ENCODE assay signal across 27 cellular contexts in genomic region chr13:45036206-45036605, GRCh38.
"Had no signal": no experiment of that assay in that cellular context is flagged by ENCODE, and none has a peak within 500 bp of the region (broad histone marks: within the 10 kb centered on the region; RNA-seq: fewer than 3 reads in every experiment).

No MANE protein-coding gene starts in this region.

- DNase-seq: colonic mucosa; cortex of kidney; effector CD8-positive, alpha-beta T cell; effector memory CD8-positive, alpha-beta T cell; endodermal cell; erythroblast; esophagus squamous epithelium; foreskin fibroblast; foreskin melanocyte; gastrocnemius medialis; glutamatergic neuron; head of caudate nucleus; heart right ventricle; hippocampal formation; left cardiac atrium; left lung; left ventricle myocardium superior; lower lobe of right lung; mesenchymal stem cell; mucosa of descending colon; naive B cell had no signal

- H3K4me1 ChIP-seq: colonic mucosa, esophagus squamous epithelium, gastrocnemius medialis, heart right ventricle, left lung, lower lobe of right lung had no signal

- H3K27me3 Mint-ChIP-seq: dendritic cell treated with granulocyte-macrophage colony-stimulating factor and Interleukin-4, amounts not matched to agents 40 ng/mL and 50 ng/mL, for 4 days; effector memory CD8-positive, alpha-beta T cell; naive B cell had no signal

- H3K9me3 ChIP-seq: colonic mucosa, esophagus squamous epithelium, gastrocnemius medialis, heart right ventricle, left lung, lower lobe of right lung, mucosa of descending colon had no signal

- H3K27me3 ChIP-seq: colonic mucosa, esophagus squamous epithelium, gastrocnemius medialis, heart right ventricle, left lung had no signal

- FAIRE-seq: islet of Langerhans, keratinocyte had no signal

- H3K27ac ChIP-seq: colonic mucosa, epithelial cell of prostate, esophagus squamous epithelium, gastrocnemius medialis, heart right ventricle, left lung, lower lobe of right lung had no signal

- ATAC-seq: effector memory CD8-positive, alpha-beta T cell; esophagus mucosa; gastrocnemius medialis; heart right ventricle; left cardiac atrium; left lung; left ventricle myocardium superior; lower lobe of right lung; mucosa of descending colon had no signal

- H3K9me3 Mint-ChIP-seq: dendritic cell treated with granulocyte-macrophage colony-stimulating factor and Interleukin-4, amounts not matched to agents 40 ng/mL and 50 ng/mL, for 4 days; effector memory CD8-positive, alpha-beta T cell; endodermal cell; mesothelial cell of epicardium; naive B cell had no signal

- H3K4me1 Mint-ChIP-seq: mesothelial cell of epicardium, naive B cell had no signal

- H3K27ac Mint-ChIP-seq: dendritic cell treated with granulocyte-macrophage colony-stimulating factor and Interleukin-4, amounts not matched to agents 40 ng/mL and 50 ng/mL, for 4 days; effector memory CD8-positive, alpha-beta T cell; endodermal cell; mesothelial cell of epicardium; naive B cell had no signal

- H3K36me3 ChIP-seq: colonic mucosa had no signal

- H3K4me3 ChIP-seq: colonic mucosa, esophagus squamous epithelium, gastrocnemius medialis, heart right ventricle, left lung, lower lobe of right lung, mucosa of descending colon had no signal

- H3K4me3 Mint-ChIP-seq: dendritic cell treated with granulocyte-macrophage colony-stimulating factor and Interleukin-4, amounts not matched to agents 40 ng/mL and 50 ng/mL, for 4 days; effector memory CD8-positive, alpha-beta T cell; endodermal cell; mesothelial cell of epicardium; naive B cell had no signal
